35 cellular contexts compared by ENCODE assay signal in genomic region chr4:180205276-180205675, GRCh38.
"Had no signal": no experiment of that assay in that cellular context is flagged by ENCODE, and none has a peak within 500 bp of the region (broad histone marks: within the 10 kb centered on the region; RNA-seq: fewer than 3 reads in every experiment).

No MANE protein-coding gene starts in this region.

- H3K36me3 ChIP-seq: MG63 had no signal

- H3K27me3 ChIP-seq: MG63 had no signal

- DNase-seq: Karpas-422, Kasumi-1, MG63, MM.1S, MV-4-11, NCI-H1048, NCI-H1092, NCI-H1092 treated with DMSO at 0.1 percent for 48 hours, NCI-H1105, NCI-H1105 treated with DMSO at 0.1 percent for 48 hours, NCI-H1417, NCI-H1417 treated with DMSO at 0.1 percent for 48 hours, NCI-H1436, NCI-H1436 treated with DMSO at 0.1 percent for 48 hours, NCI-H146, NCI-H1694, NCI-H1694 treated with DMSO at 0.1 percent for 48 hours, NCI-H187, NCI-H187 treated with DMSO at 0.1 percent for 48 hours, NCI-H1930, NCI-H2029, NCI-H2029 treated with DMSO at 0.1 percent for 48 hours, NCI-H2081, NCI-H2081 treated with DMSO at 0.1 percent for 48 hours, NCI-H2107, NCI-H2171, NCI-H2171 treated with DMSO at 0.1 percent for 48 hours, NCI-H2227 treated with DMSO at 0.1 percent for 48 hours, NCI-H226, NCI-H345, NCI-H446, NCI-H446 treated with DMSO at 0.1 percent for 48 hours, NCI-H510A, NCI-H510A treated with DMSO at 0.1 percent for 48 hours, NCI-H524 had no signal

- H3K4me3 ChIP-seq: MG63 had no signal

- H3K9me3 ChIP-seq: MG63 had no signal
